Comparison of ENCODE assay signal across 12 cellular contexts in genomic region chr14:105058521-105059034, GRCh38. TPM values are rescaled to one million over a fixed set of nuclear protein-coding genes. Genes with fewer than 3 reads are reported as not detected.
A peak's percentile ranks its signal among the peaks of the same experiment; 100 is the strongest.
DNase-seq lines count a peak whose midpoint lies in the region; ATAC-seq, FAIRE-seq and TF ChIP-seq lines count a peak whose summit lies in the region.
"Had no signal": no experiment of that assay in that cellular context is flagged by ENCODE, and none has a peak within 500 bp of the region (broad histone marks: within the 10 kb centered on the region; RNA-seq: fewer than 3 reads in every experiment).

No MANE protein-coding gene starts in this region.

- H3K4me2 ChIP-seq in GM23338: no peak overlapping the region
- peak overlapping the region; percentile 17; the same call in 1 of the 2 replicates for H3K4me2 ChIP-seq in GM12878 (ENCODE audit: control insufficient read depth, insufficient read depth)
- no peak overlapping the region for H3K4me2 ChIP-seq in osteoblast (ENCODE audit: insufficient read depth, low read length)
- no peak overlapping the region for H3K4me2 ChIP-seq in PC-3 (ENCODE audit: low read length)
- H3K4me2 ChIP-seq: A549 had no signal

- H3K9me2 ChIP-seq in GM23338 (ENCODE audit: insufficient read depth): no peaks in the 10 kb centered on the region
- H3K9me2 ChIP-seq in PC-3 (replicated peaks; ENCODE audit: low read length): no peaks in the 10 kb centered on the region

- no peaks in the 10 kb centered on the region for H4K20me1 ChIP-seq in GM23338 (replicated peaks; ENCODE audit: insufficient read depth)
- peaks cover 16% of the 10 kb centered on the region for H4K20me1 ChIP-seq in GM12878 (ENCODE audit: control insufficient read depth, insufficient read depth)
- H4K20me1 ChIP-seq in osteoblast (ENCODE audit: insufficient read depth, low read length): no peaks in the 10 kb centered on the region
- H4K20me1 ChIP-seq in PC-3 (ENCODE audit: low read length): no peaks in the 10 kb centered on the region

- in situ Hi-C loops in GM12878 (cut with MboI) (no loop called here), brain microvascular endothelial cell (cut with HindIII; ENCODE audit: low pct_ligation_motif_present, low sequenced_read_pairs) (no loop called here)

- H3K79me2 ChIP-seq in GM23338 (replicated peaks; ENCODE audit: insufficient read depth) (no peaks in the 10 kb centered on the region), GM12878 (ENCODE audit: control insufficient read depth, insufficient read depth, low read length) (peaks cover 65% of the 10 kb centered on the region), osteoblast (ENCODE audit: insufficient read depth, low read length) (no peaks in the 10 kb centered on the region), PC-3 (ENCODE audit: low read length) (no peaks in the 10 kb centered on the region)

- TF ChIP-seq EP300 in GM12878 (IDR thresholded peaks at IDR 0.05; ENCODE audit: borderline replicate concordance in 1 of 2, control insufficient read depth in 1 of 2, low read depth in 2 of 2, low read length in 2 of 2): no peak

- peak overlapping the region; percentile 17 for H3K4me3 Mint-ChIP-seq in activated CD4-positive, alpha-beta T cell treated with anti-CD3 and anti-CD28 coated beads, Interleukin-2, amount 10 ng/mL, durations not matched to agents 24 days and 14 days
- no peak overlapping the region for H3K4me3 Mint-ChIP-seq in GM23338

- no peaks in the 10 kb centered on the region for H3K9me3 Mint-ChIP-seq in activated CD4-positive, alpha-beta T cell treated with anti-CD3 and anti-CD28 coated beads, Interleukin-2, amount 10 ng/mL, durations not matched to agents 24 days and 14 days
- no peaks in the 10 kb centered on the region for H3K9me3 Mint-ChIP-seq in GM23338

- H3K4me3 ChIP-seq in GM23338 (no peak overlapping the region), GM12878 (no peak overlapping the region), osteoblast (ENCODE audit: insufficient read depth, low read length) (no peak overlapping the region), brain microvascular endothelial cell (ENCODE audit: low read depth, low read length) (no peak overlapping the region), PC-3 (ENCODE audit: low read length) (no peak overlapping the region)
- H3K4me3 ChIP-seq: A549, colonic mucosa, esophagus muscularis mucosa had no signal

- BruUV-seq in GM12878 (replicated peaks; lab: Mats Ljungman, UMichigan) (no TSS peak), PC-3 (replicated peaks; lab: Mats Ljungman, UMichigan) (no TSS peak)

- peaks cover 28% of the 10 kb centered on the region for H3K36me3 Mint-ChIP-seq in activated CD4-positive, alpha-beta T cell treated with anti-CD3 and anti-CD28 coated beads, Interleukin-2, amount 10 ng/mL, durations not matched to agents 24 days and 14 days (ENCODE audit: low read depth)
- no peaks in the 10 kb centered on the region; the same call in 2 of the 3 replicates for H3K36me3 Mint-ChIP-seq in GM23338 (ENCODE audit: low read depth)

- H3K9ac ChIP-seq in GM12878 (ENCODE audit: control insufficient read depth, insufficient read depth, low read length) (no peak overlapping the region), PC-3 (ENCODE audit: low read length) (no peak overlapping the region)

- TF ChIP-seq POLR2A in GM12878 (IDR thresholded peaks at IDR 0.05; ENCODE audit: low read depth, low read length): peak; percentile 59; the same call in 1 of the 2 replicates

- CTCF ChIA-PET in GM12878 (lab: Yijun Ruan, JAX) (interaction anchor here (0.9 to 11.9 kb wide), 5 partner anchors 9 to 83 kb away, joined by 3 to 114 read pairs (median 8); no protein-coding TSS in a partner anchor), PC-3 (lab: Charles Lee) (no interaction called here)

- no peak for DNase-seq in activated CD4-positive, alpha-beta T cell treated with anti-CD3 and anti-CD28 coated beads, Interleukin-2, amount 10 ng/mL, durations not matched to agents 24 days and 14 days
- no peak for DNase-seq in activated CD4-positive, alpha-beta T cell treated with anti-CD3 and anti-CD28 coated beads, Interleukin-2, amount 50 U/mL, for 1 hour
- DNase-seq in GM23338 (ENCODE audit: low spot score) (no peak), GM12878 (ENCODE audit: low read depth, low spot score) (no peak), osteoblast (ENCODE audit: insufficient read length, low spot score, missing footprints) (peak; percentile 47), brain microvascular endothelial cell (no peak), PC-3 (no peak)
- DNase-seq: colonic mucosa had no signal

- H3K27me3 Mint-ChIP-seq in activated CD4-positive, alpha-beta T cell treated with anti-CD3 and anti-CD28 coated beads, Interleukin-2, amount 10 ng/mL, durations not matched to agents 24 days and 14 days: no peaks in the 10 kb centered on the region
- H3K27me3 Mint-ChIP-seq in GM23338 (ENCODE audit: insufficient read depth, low read depth, poor library complexity): peaks cover 33% of the 10 kb centered on the region

- H2AFZ ChIP-seq in GM23338 (peak overlapping the region; percentile 52), GM12878 (ENCODE audit: control insufficient read depth, low read depth, low read length) (no peak overlapping the region), osteoblast (ENCODE audit: low read length) (no peak overlapping the region), PC-3 (ENCODE audit: low read length) (no peak overlapping the region)

- peaks cover 6% of the 10 kb centered on the region; the same call in 1 of the 2 replicates for H3K27me3 ChIP-seq in GM23338 (ENCODE audit: insufficient read depth)
- H3K27me3 ChIP-seq in GM12878 (replicated peaks in 1 of 2; ENCODE audit: control insufficient read depth in 2 of 2, insufficient read depth in 2 of 2, low read length in 1 of 2): no peaks in the 10 kb centered on the region
- H3K27me3 ChIP-seq in osteoblast (ENCODE audit: insufficient read depth, low read length): no peaks in the 10 kb centered on the region
- peaks cover 5% of the 10 kb centered on the region for H3K27me3 ChIP-seq in brain microvascular endothelial cell (replicated peaks)
- H3K27me3 ChIP-seq in PC-3 (ENCODE audit: low read length): no peaks in the 10 kb centered on the region
- H3K27me3 ChIP-seq: colonic mucosa had no signal

- peaks cover 42% of the 10 kb centered on the region for H3K4me1 Mint-ChIP-seq in activated CD4-positive, alpha-beta T cell treated with anti-CD3 and anti-CD28 coated beads, Interleukin-2, amount 10 ng/mL, durations not matched to agents 24 days and 14 days
- peaks cover 27% of the 10 kb centered on the region for H3K4me1 Mint-ChIP-seq in GM23338

- H3K27ac Mint-ChIP-seq in activated CD4-positive, alpha-beta T cell treated with anti-CD3 and anti-CD28 coated beads, Interleukin-2, amount 10 ng/mL, durations not matched to agents 24 days and 14 days: peak overlapping the region; percentile 96
- no peak overlapping the region for H3K27ac Mint-ChIP-seq in GM23338

- WGBS in GM12878 (ENCODE audit: insufficient coverage, insufficient replicate concordance, low lambda C conversion rate, missing lambda C conversion rate): 81% methylated on average over 14 of the region's 14 CpGs

- RAD21 ChIA-PET in GM12878 (lab: Charles Lee; ENCODE audit: unreplicated experiment): interaction anchor here (1.0 to 1.9 kb wide), 5 partner anchors 11 to 28 kb away, joined by 3 to 7 read pairs (median 4); no protein-coding TSS in a partner anchor

- no peak for TF ChIP-seq RAD21 in GM12878 (IDR thresholded peaks at IDR 0.05; ENCODE audit: insufficient read depth, low read depth, low read length)

- H3K27ac ChIP-seq in GM23338 (ENCODE audit: low read depth) (no peak overlapping the region), GM12878 (ENCODE audit: control insufficient read depth, insufficient read depth) (no peak overlapping the region), osteoblast (ENCODE audit: low read depth, low read length) (no peak overlapping the region), brain microvascular endothelial cell (no peak overlapping the region), PC-3 (ENCODE audit: low read length) (no peak overlapping the region)
- H3K27ac ChIP-seq: colonic mucosa, esophagus muscularis mucosa had no signal

- SMC1A ChIA-PET in GM12878 (lab: Charles Lee; ENCODE audit: uncharacterized antibody, unreplicated experiment): interaction anchor here (0.8 to 1.3 kb wide), 4 partner anchors 8 to 28 kb away, joined by 3 to 6 read pairs (median 5); no protein-coding TSS in a partner anchor

- H3K36me3 ChIP-seq in GM23338 (ENCODE audit: insufficient read depth) (no peaks in the 10 kb centered on the region), GM12878 (ENCODE audit: control insufficient read depth in 2 of 2, insufficient read depth in 2 of 2, low read length in 1 of 2) (peaks cover 21 to 27% of the 10 kb centered on the region in 2 experiments), osteoblast (ENCODE audit: insufficient read depth, low read length) (no peaks in the 10 kb centered on the region), brain microvascular endothelial cell (replicated peaks) (no peaks in the 10 kb centered on the region), PC-3 (ENCODE audit: low read depth, low read length) (no peaks in the 10 kb centered on the region)
- H3K36me3 ChIP-seq: colonic mucosa, esophagus muscularis mucosa had no signal

- H3K4me1 ChIP-seq in GM23338 (ENCODE audit: insufficient read depth): peaks cover 6% of the 10 kb centered on the region; the same call in 1 of the 2 replicates
- peaks cover 33% of the 10 kb centered on the region for H3K4me1 ChIP-seq in GM12878 (ENCODE audit: control insufficient read depth, insufficient read depth, low read length)
- no peaks in the 10 kb centered on the region for H3K4me1 ChIP-seq in osteoblast (ENCODE audit: insufficient read depth, low read length)
- no peaks in the 10 kb centered on the region for H3K4me1 ChIP-seq in PC-3 (ENCODE audit: insufficient read depth, low read length)
- H3K4me1 ChIP-seq: A549, colonic mucosa had no signal

- no peak for FAIRE-seq in GM12878 (lab: Jason Lieb, UNC)
- FAIRE-seq: A549 had no signal

- H3K9me3 ChIP-seq in GM12878 (replicated peaks; ENCODE audit: control insufficient read depth, insufficient read depth, low read length) (no peaks in the 10 kb centered on the region), osteoblast (ENCODE audit: low read depth, low read length) (no peaks in the 10 kb centered on the region), PC-3 (ENCODE audit: low read length) (no peaks in the 10 kb centered on the region)
- H3K9me3 ChIP-seq: A549, colonic mucosa, esophagus muscularis mucosa had no signal

- intact Hi-C loops in activated CD4-positive, alpha-beta T cell treated with anti-CD3 and anti-CD28 coated beads, Interleukin-2, amount 10 ng/mL, durations not matched to agents 24 days and 14 days (cut with micrococcal nuclease): no loop called here
- intact Hi-C loops in GM12878 (cut with micrococcal nuclease; ENCODE audit: unreplicated experiment) (no loop called here), PC-3 (cut with micrococcal nuclease) (no loop called here)

- H3F3A ChIP-seq in GM23338 (replicated peaks; ENCODE audit: low read depth) (no peaks in the 10 kb centered on the region), PC-3 (ENCODE audit: low read length, unreplicated experiment) (no peaks in the 10 kb centered on the region)

- POLR2A ChIA-PET in GM12878 (lab: Charles Lee) (interaction anchor here (0.9 kb wide), 1 partner anchor 17 kb away, joined by 3 read pairs; no protein-coding TSS in a partner anchor), PC-3 (lab: Charles Lee; ENCODE audit: unreplicated experiment) (no interaction called here)

- TF ChIP-seq CTCF in GM23338 (conservative IDR thresholded peaks at IDR 0.05; ENCODE audit: low read depth in 2 of 2) (no peak), GM12878 (IDR thresholded peaks at IDR 0.05 in 2 of 3, conservative IDR thresholded peaks at IDR 0.05 in 1 of 3; ENCODE audit: control insufficient read depth in 2 of 3, extremely low read depth in 1 of 3, insufficient read depth in 1 of 3, low read depth in 3 of 3, low read length in 3 of 3) (no peak), osteoblast (IDR thresholded peaks at IDR 0.05; ENCODE audit: extremely low read depth, low read depth, low read length) (no peak), brain microvascular endothelial cell (IDR thresholded peaks at IDR 0.05; ENCODE audit: low read depth, low read length, missing control alignments) (no peak), PC-3 (conservative IDR thresholded peaks at IDR 0.05; ENCODE audit: low read depth, low read length) (no peak)

- ATAC-seq in GM23338: no peak
- no peak for ATAC-seq in GM12878
- ATAC-seq in PC-3: no peak
- ATAC-seq in GM18517 (IDR thresholded peaks at IDR 0.05; ENCODE audit: unreplicated experiment): no peak

RNA-seq across cellular contexts. Expression of gene GPR132, which starts 6.7 kb away (rescaled TPM):
- total RNA-seq in activated CD4-positive, alpha-beta T cell treated with anti-CD3 and anti-CD28 coated beads, Interleukin-2, amount 10 ng/mL, durations not matched to agents 24 days and 14 days: 25.8 and 31.5 TPM in 2 replicates
- total RNA-seq in GM23338 (2014; rRNA removed; shearing (Covaris generic)): 0.14 TPM in 1 of 2 replicates, not detected in the other
- polyA plus RNA-seq in GM23338 (2016; fragmentation: Nextera tagmentation; extraction: Ambion mirVana) (0.09 TPM in 1 of 2 replicates, not detected in the other), GM12878 (2011; rRNA removed) (10.2 and 14.9 TPM in 2 replicates), GM12878 (2014; fragmentation: Illumina TruSeq; extraction: Trizol) (4.9 and 14.5 TPM in 2 replicates), GM12878 (2014; fragmentation: Nextera tagmentation; extraction: Ambion mirVana) (1 to 10 TPM; 1.9 to 2.2 TPM), GM12878 (2014; rRNA removed) (30.0 and 30.7 TPM in 2 replicates), GM12878 (2016; fragmentation: Nextera tagmentation; extraction: Ambion mirVana) (10 to 100 TPM; 19.8 to 21.7 TPM)
- 118 and 130 TPM in 2 replicates for total RNA-seq in GM12878 (2013; cell fraction: nucleolus; rRNA removed)
- total RNA-seq in GM12878 (2014; rRNA removed) (45.8 and 49.3 TPM in 2 replicates), GM12878 (2014; rRNA removed; fragmentation: Illumina TruSeq; extraction: Trizol) (20.3 and 21.0 TPM in 2 replicates), GM12878 (2021) (39.6 and 40.3 TPM in 2 replicates), osteoblast (under 0.01 TPM in 2 replicates), PC-3 (2014; rRNA removed) (0.04 and 0.12 TPM in 2 replicates)
- polyA plus RNA-seq in GM12878 (2011; ENCODE audit: low read depth): 9.9 TPM
- polyA plus RNA-seq in GM12878 (2011; cell fraction: cytosol; rRNA removed): 23.7 and 36.1 TPM in 2 replicates
- 47.6 and 57.0 TPM in 2 replicates for polyA plus RNA-seq in GM12878 (2011; cell fraction: nucleus; rRNA removed)
- 22.6 and 24.5 TPM in 2 replicates for polyA plus RNA-seq in GM12878 (2012)
- polyA minus RNA-seq in GM12878 (2011; rRNA and poly(A)+ RNA removed): 38.5 and 63.1 TPM in 2 replicates
- polyA minus RNA-seq in GM12878 (2011; cell fraction: cytosol; rRNA and poly(A)+ RNA removed): 15.9 and 17.0 TPM in 2 replicates
- polyA minus RNA-seq in GM12878 (2011; cell fraction: nucleus; rRNA and poly(A)+ RNA removed): 15.6 and 33.9 TPM in 2 replicates
- total RNA-seq: HT-29 had no signal

RNA-seq across cellular contexts. Expression of gene CDCA4, which starts 37.7 kb away (rescaled TPM):
- total RNA-seq in activated CD4-positive, alpha-beta T cell treated with anti-CD3 and anti-CD28 coated beads, Interleukin-2, amount 10 ng/mL, durations not matched to agents 24 days and 14 days: 64.6 and 66.3 TPM in 2 replicates
- total RNA-seq in GM23338 (2014; rRNA removed; shearing (Covaris generic)): 62.4 and 70.7 TPM in 2 replicates
- polyA plus RNA-seq in GM23338 (2016; fragmentation: Nextera tagmentation; extraction: Ambion mirVana) (32.6 and 37.1 TPM in 2 replicates), GM12878 (2011; rRNA removed) (35.4 and 48.5 TPM in 2 replicates), GM12878 (2014; fragmentation: Illumina TruSeq; extraction: Trizol) (14.4 and 23.3 TPM in 2 replicates), GM12878 (2014; fragmentation: Nextera tagmentation; extraction: Ambion mirVana) (10 to 100 TPM; 10.4 to 16.1 TPM), GM12878 (2014; rRNA removed) (55.7 and 59.3 TPM in 2 replicates), GM12878 (2016; fragmentation: Nextera tagmentation; extraction: Ambion mirVana) (10 to 100 TPM; 61.7 to 64.0 TPM)
- 26.9 and 31.0 TPM in 2 replicates for total RNA-seq in GM12878 (2013; cell fraction: nucleolus; rRNA removed)
- total RNA-seq in GM12878 (2014; rRNA removed) (59.0 and 62.9 TPM in 2 replicates), GM12878 (2014; rRNA removed; fragmentation: Illumina TruSeq; extraction: Trizol) (28.7 and 30.1 TPM in 2 replicates), GM12878 (2021) (56.3 and 60.2 TPM in 2 replicates), osteoblast (13.3 and 13.8 TPM in 2 replicates), PC-3 (2014; rRNA removed) (113 and 133 TPM in 2 replicates)
- polyA plus RNA-seq in GM12878 (2011; ENCODE audit: low read depth): 12.7 TPM
- 50.6 and 63.1 TPM in 2 replicates for polyA plus RNA-seq in GM12878 (2011; cell fraction: cytosol; rRNA removed)
- 32.4 and 40.6 TPM in 2 replicates for polyA plus RNA-seq in GM12878 (2011; cell fraction: nucleus; rRNA removed)
- 27.2 and 36.2 TPM in 2 replicates for polyA plus RNA-seq in GM12878 (2012)
- 25.7 and 41.9 TPM in 2 replicates for polyA minus RNA-seq in GM12878 (2011; rRNA and poly(A)+ RNA removed)
- polyA minus RNA-seq in GM12878 (2011; cell fraction: cytosol; rRNA and poly(A)+ RNA removed): 16.9 and 21.2 TPM in 2 replicates
- polyA minus RNA-seq in GM12878 (2011; cell fraction: nucleus; rRNA and poly(A)+ RNA removed): 8.0 and 14.2 TPM in 2 replicates

Comparison
In these comparisons a context has a peak if more than half of its experiments do, and no peak if none do; other contexts are left out.
1. RNA of gene GPR132, which starts 6.7 kb away (total RNA-seq): 20.3 to 130 TPM in GM12878 and 25.8 to 31.5 TPM in activated CD4-positive, alpha-beta T cell treated with anti-CD3 and anti-CD28 coated beads, Interleukin-2, amount 10 ng/mL, durations not matched to agents 24 days and 14 days; 0.14 TPM in GM23338, 0.04 to 0.12 TPM in PC-3 and under 0.01 TPM in osteoblast; every median in the first group is over 10 times any median in the second.